22 cellular contexts compared by ENCODE assay signal in genomic region chr4:188879598-188879997, GRCh38.
"Had no signal": no experiment of that assay in that cellular context is flagged by ENCODE, and none has a peak within 500 bp of the region (broad histone marks: within the 10 kb centered on the region; RNA-seq: fewer than 3 reads in every experiment).

No MANE protein-coding gene starts in this region.

- ATAC-seq: activated CD4-positive, alpha-beta T cell treated with anti-CD3 and anti-CD28 coated beads for 36 hours; activated CD8-positive, alpha-beta memory T cell treated with anti-CD3 and anti-CD28 coated beads, Interleukin-2, amount 10 ng/mL, durations not matched to agents 7 days and 5 days; activated CD8-positive, alpha-beta T cell treated with anti-CD3 and anti-CD28 coated beads, Interleukin-2, amount 10 ng/mL, durations not matched to agents 7 days and 5 days; activated naive CD4-positive, alpha-beta T cell treated with anti-CD3 and anti-CD28 coated beads, Interleukin-2, amount 50 U/mL, for 72 hours; activated naive CD8-positive, alpha-beta T cell treated with anti-CD3 and anti-CD28 coated beads, Interleukin-2, amount 50 U/mL, for 24 hours; activated T-cell treated with anti-CD3 and anti-CD28 coated beads, Interleukin-2, amount 50 U/mL, for 4 hours; K562 had no signal

- H3K36me3 ChIP-seq: WERI-Rb-1 had no signal

- DNase-seq: activated CD4-positive, alpha-beta T cell treated with anti-CD3 and anti-CD28 coated beads for 36 hours; activated CD8-positive, alpha-beta memory T cell treated with anti-CD3 and anti-CD28 coated beads, Interleukin-2, amount 10 ng/mL, durations not matched to agents 7 days and 5 days; activated CD8-positive, alpha-beta T cell treated with anti-CD3 and anti-CD28 coated beads, Interleukin-2, amount 10 ng/mL, durations not matched to agents 7 days and 5 days; activated effector memory CD4-positive, alpha-beta T cell treated with anti-CD3 and anti-CD28 coated beads, Interleukin-2, amount 50 U/mL, for 16 hours; activated naive CD4-positive, alpha-beta T cell treated with Interleukin-2 at 50 U/mL for 16 hours; activated naive CD8-positive, alpha-beta T cell treated with anti-CD3 and anti-CD28 coated beads, Interleukin-2, amount 50 U/mL, for 24 hours; activated T-cell treated with anti-CD3 and anti-CD28 coated beads, Interleukin-2, amount 50 U/mL, for 4 hours; amniotic stem cell; NCI-H1092; NCI-H1417 treated with DMSO at 0.1 percent for 48 hours; NCI-H1694; NCI-H2029; NCI-H2107; NCI-H2171 treated with DMSO at 0.1 percent for 48 hours; NCI-H226; NCI-H526; NCI-H774; SIG-M5; T-helper 1 cell; WERI-Rb-1 had no signal

- H3K4me3 ChIP-seq: K562 had no signal

- H3K27ac ChIP-seq: WERI-Rb-1 had no signal
